In the genomic region with DNA sequence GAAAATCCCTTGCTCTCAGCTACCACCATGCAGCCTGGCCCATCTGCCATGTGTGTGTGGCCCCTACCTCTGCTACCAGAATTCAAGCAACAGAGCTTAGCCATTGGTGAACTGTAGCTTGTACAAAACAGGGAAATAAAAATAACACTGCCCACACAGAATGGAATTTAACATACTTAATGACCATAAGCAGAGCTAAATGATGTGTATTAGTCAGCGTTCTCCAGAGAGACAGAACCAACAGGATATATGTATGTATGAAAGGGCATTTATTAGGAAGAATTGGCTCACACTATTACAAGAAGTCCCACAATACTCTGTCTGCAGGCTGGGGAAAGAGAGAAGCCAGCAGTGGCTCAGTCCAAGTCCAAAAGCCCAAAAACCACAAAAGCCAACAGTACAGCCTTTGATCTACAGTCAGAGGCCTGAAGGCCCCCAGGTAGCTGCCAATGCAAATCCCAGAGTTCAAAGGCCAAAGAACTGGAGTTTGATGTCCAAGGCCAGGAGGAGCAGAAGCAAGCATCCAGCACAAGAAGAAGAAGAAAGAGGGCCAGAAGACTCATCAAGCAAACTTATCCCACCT, we compare ENCODE assay signal across 18 cellular contexts.
"Had no signal": no experiment of that assay in that cellular context is flagged by ENCODE, and none has a peak within 500 bp of the region (broad histone marks: within the 10 kb centered on the region; RNA-seq: fewer than 3 reads in every experiment).

No MANE protein-coding gene starts in this region.

- H3K4me3 ChIP-seq: psoas muscle, sigmoid colon, tibial artery, uterus had no signal

- H3K27me3 Mint-ChIP-seq: activated CD4-positive, alpha-beta T cell treated with anti-CD3 and anti-CD28 coated beads, Interleukin-2, amount 10 ng/mL, durations not matched to agents 24 days and 14 days; activated T-helper 17 cell treated with anti-CD3 and anti-CD28 coated beads, Interleukin-2, amount 50 U/mL, for 72 hours; memory B cell; T-cell had no signal

- H3K27ac Mint-ChIP-seq: activated CD4-positive, alpha-beta T cell treated with anti-CD3 and anti-CD28 coated beads, Interleukin-2, amount 10 ng/mL, durations not matched to agents 24 days and 14 days; activated T-helper 17 cell treated with anti-CD3 and anti-CD28 coated beads, Interleukin-2, amount 50 U/mL, for 72 hours; endodermal cell; immature natural killer cell; memory B cell; nephron progenitor cell; T-cell; WTC11 had no signal

- H3K9me3 ChIP-seq: psoas muscle, sigmoid colon, tibial artery, uterus had no signal

- H3K36me3 ChIP-seq: sigmoid colon, tibial artery, uterus had no signal

- H3K9me3 Mint-ChIP-seq: endodermal cell, memory B cell, nephron progenitor cell had no signal

- H3K4me1 Mint-ChIP-seq: activated CD4-positive, alpha-beta T cell treated with anti-CD3 and anti-CD28 coated beads, Interleukin-2, amount 10 ng/mL, durations not matched to agents 24 days and 14 days; activated T-helper 17 cell treated with anti-CD3 and anti-CD28 coated beads, Interleukin-2, amount 50 U/mL, for 72 hours; immature natural killer cell; memory B cell; nephron progenitor cell; T-cell had no signal

- DNase-seq: activated CD4-positive, alpha-beta T cell treated with anti-CD3 and anti-CD28 coated beads, Interleukin-2, amount 10 ng/mL, durations not matched to agents 24 days and 14 days; activated CD8-positive, alpha-beta memory T cell treated with anti-CD3 and anti-CD28 coated beads for 24 hours; activated naive CD4-positive, alpha-beta T cell treated with anti-CD3 and anti-CD28 coated beads, Interleukin-2, amount 50 U/mL, for 16 hours; amniotic stem cell; endodermal cell; glutamatergic neuron; immature natural killer cell; nephron progenitor cell; psoas muscle; sigmoid colon; stimulated activated CD4-positive, alpha-beta T cell treated with anti-CD3 and anti-CD28 coated beads, Interleukin-4, amount 100 ng/mL, for 4 hours; T-cell; tibial artery; uterus had no signal

- H3K27ac ChIP-seq: psoas muscle, sigmoid colon, tibial artery, uterus had no signal

- H3K4me1 ChIP-seq: psoas muscle, sigmoid colon, tibial artery, uterus had no signal

- ATAC-seq: activated T-helper 17 cell treated with anti-CD3 and anti-CD28 coated beads, Interleukin-2, amount 50 U/mL, for 72 hours; esophagus mucosa; psoas muscle; T-cell; WTC11 had no signal

- H3K27me3 ChIP-seq: sigmoid colon, tibial artery, uterus had no signal

- H3K36me3 Mint-ChIP-seq: immature natural killer cell, memory B cell, T-cell had no signal

- H3K4me3 Mint-ChIP-seq: activated CD4-positive, alpha-beta T cell treated with anti-CD3 and anti-CD28 coated beads, Interleukin-2, amount 10 ng/mL, durations not matched to agents 24 days and 14 days; activated T-helper 17 cell treated with anti-CD3 and anti-CD28 coated beads, Interleukin-2, amount 50 U/mL, for 72 hours; endodermal cell; immature natural killer cell; memory B cell; nephron progenitor cell; T-cell; WTC11 had no signal
